Comparison of ENCODE assay signal across 8 cellular contexts in the genomic region with DNA sequence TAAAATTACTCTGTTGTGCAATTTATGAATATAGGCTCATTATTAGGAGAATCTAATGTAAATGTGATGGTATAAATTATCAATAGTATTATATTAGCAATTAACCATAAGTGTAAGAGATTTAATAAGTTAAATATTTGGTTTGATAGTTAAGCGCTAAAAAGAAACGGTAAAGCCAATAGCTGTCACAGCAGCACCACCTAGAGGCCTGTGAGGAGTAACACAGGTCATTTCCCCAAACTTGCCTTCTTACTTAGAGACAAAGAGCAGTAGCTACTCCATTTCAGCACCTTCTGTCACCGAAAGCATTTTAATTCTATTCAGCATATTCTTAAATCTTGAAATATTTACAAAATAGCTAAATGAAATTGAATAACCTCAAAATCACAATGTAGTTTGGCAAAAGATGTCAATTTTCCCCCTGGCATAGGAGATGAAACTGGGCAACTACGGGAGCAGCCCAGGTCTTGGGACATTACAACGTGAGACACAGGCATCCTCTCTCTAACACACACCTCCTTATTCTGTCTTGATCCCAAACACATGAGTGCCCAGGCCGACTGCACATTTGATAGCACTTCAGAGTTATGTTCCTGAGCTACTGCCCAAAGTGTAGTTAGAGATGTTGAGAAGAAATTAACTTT. TPM values are rescaled to one million over a fixed set of nuclear protein-coding genes. Genes with fewer than 3 reads are reported as not detected.
DNase-seq lines count a peak whose midpoint lies in the region; ATAC-seq, FAIRE-seq and TF ChIP-seq lines count a peak whose summit lies in the region.

No MANE protein-coding gene starts in this region.

- H3K9ac ChIP-seq in NT2/D1 (ENCODE audit: insufficient read length, low read depth), result no peak overlapping the region

- TF ChIP-seq POLR2A in esophagus squamous epithelium (IDR thresholded peaks at IDR 0.05), result no peak

- H3K9me3 ChIP-seq in NT2/D1 (ENCODE audit: insufficient read depth, low read length) (no peaks in the 10 kb centered on the region), esophagus squamous epithelium (no peaks in the 10 kb centered on the region)

- no peak overlapping the region for H3K27ac ChIP-seq in esophagus squamous epithelium

- no peak overlapping the region for H3K4me3 ChIP-seq in NT2/D1 (ENCODE audit: insufficient read length, low read depth)
- no peak overlapping the region for H3K4me3 ChIP-seq in esophagus squamous epithelium

- intact Hi-C loops in esophagus squamous epithelium (cut with DNase I), result loop anchor here (10.0 kb wide), 1 partner anchor 288 kb away; no protein-coding TSS in a partner anchor

- no peaks in the 10 kb centered on the region for H3K36me3 ChIP-seq in NT2/D1 (ENCODE audit: insufficient read depth, insufficient read length, low read length)
- no peaks in the 10 kb centered on the region for H3K36me3 ChIP-seq in esophagus squamous epithelium

- TF ChIP-seq CTCF in esophagus squamous epithelium (IDR thresholded peaks at IDR 0.05), result peak; percentile 61 to 85 (median 76)

- FAIRE-seq in urothelium cell line (lab: Jason Lieb, UNC), result no peak

- H3K27me3 ChIP-seq in NT2/D1 (ENCODE audit: insufficient read depth, insufficient read length) (no peaks in the 10 kb centered on the region), esophagus squamous epithelium (no peaks in the 10 kb centered on the region)

- WGBS in esophagus squamous epithelium, 2 donors, result 20 to 25% methylated on average over 6 of the region's 6 CpGs

- peak; percentile 60 for DNase-seq in NCI-H82 (lab: John Stamatoyannopoulos, UW)
- DNase-seq in NCI-H82 treated with DMSO at 0.1 percent for 48 hours (lab: John Stamatoyannopoulos, UW; ENCODE audit: unreplicated experiment), result no peak
- DNase-seq in NT2/D1 (ENCODE audit: low read depth, low spot score), result peak; percentile 56
- peak; percentile 43 for DNase-seq in activated T-cell treated with anti-CD3 and anti-CD28 coated beads for 4 hours
- DNase-seq in esophagus squamous epithelium (lab: John Stamatoyannopoulos, UW), result no peak
- peak; percentile 20 for DNase-seq in non-pigmented ciliary epithelial cell (ENCODE audit: low read depth)
- DNase-seq in urothelium cell line (ENCODE audit: low spot score), result peak; percentile 53

- H3K4me1 ChIP-seq in NT2/D1 (ENCODE audit: insufficient read depth, insufficient read length) (no peaks in the 10 kb centered on the region), esophagus squamous epithelium (peaks cover 0 to 9% (median 0%) of the 10 kb centered on the region in 3 donors)

- peak; percentile 76 for ATAC-seq in HG02938 (IDR thresholded peaks at IDR 0.05; ENCODE audit: unreplicated experiment)

RNA-seq across cellular contexts. Expression of a gene that starts 14.3 kb away (rescaled TPM):
- total RNA-seq in esophagus squamous epithelium, result 1 to 10 TPM in 1 of 4 donors, not detected in 3; 2.3 TPM

Comparison
In these comparisons a context has a peak if more than half of its experiments do, and no peak if none do; other contexts are left out.
1. DNase-seq: peak in NCI-H82 (single experiment), NT2/D1 (single experiment), activated T-cell treated with anti-CD3 and anti-CD28 coated beads for 4 hours (single experiment), non-pigmented ciliary epithelial cell (single experiment) and urothelium cell line (single experiment); none in NCI-H82 treated with DMSO at 0.1 percent for 48 hours (single experiment) and esophagus squamous epithelium (single experiment).